In genomic region chr2:101152195-101153076, GRCh38 we compare ENCODE assay signal across 8 cellular contexts. TPM values are rescaled to one million over a fixed set of nuclear protein-coding genes. Genes with fewer than 3 reads are reported as not detected.
DNase-seq lines count a peak whose midpoint lies in the region; ATAC-seq and TF ChIP-seq lines count a peak whose summit lies in the region.

No MANE protein-coding gene starts in this region.

- H3K4me3 Mint-ChIP-seq in activated T-cell treated with anti-CD3 and anti-CD28 coated beads, Interleukin-2, amount 50 U/mL, for 4 hours, result peak overlapping the region; percentile 82
- H3K4me3 Mint-ChIP-seq in nephron progenitor cell, result peak overlapping the region; percentile 78

- H3K9me3 Mint-ChIP-seq in activated T-cell treated with anti-CD3 and anti-CD28 coated beads, Interleukin-2, amount 50 U/mL, for 4 hours, result no peaks in the 10 kb centered on the region
- H3K9me3 Mint-ChIP-seq in nephron progenitor cell, result no peaks in the 10 kb centered on the region

- H3K4me1 ChIP-seq in gastroesophageal sphincter, result peaks cover 0 to 47% (median 13%) of the 10 kb centered on the region in 3 donors

- 18 to 22% methylated on average over 12 to 16 of the region's 21 CpGs for WGBS in gastroesophageal sphincter (ENCODE audit: low coverage in 1 of 2), 2 donors

- ATAC-seq in GM18519 (IDR thresholded peaks at IDR 0.05; ENCODE audit: low FRiP score, unreplicated experiment), result peak; percentile 45
- peak; percentile 75 for ATAC-seq in HG03095 (IDR thresholded peaks at IDR 0.05; ENCODE audit: unreplicated experiment)
- ATAC-seq in activated T-cell treated with anti-CD3 and anti-CD28 coated beads, Interleukin-2, amount 50 U/mL, for 4 hours, result no peak
- ATAC-seq in gastroesophageal sphincter, result peak; percentile 34

- peaks cover 26% of the 10 kb centered on the region for H3K4me1 Mint-ChIP-seq in activated T-cell treated with anti-CD3 and anti-CD28 coated beads, Interleukin-2, amount 50 U/mL, for 4 hours (ENCODE audit: low read depth)
- H3K4me1 Mint-ChIP-seq in nephron progenitor cell, result peaks cover 70% of the 10 kb centered on the region

- no peaks in the 10 kb centered on the region for H3K36me3 ChIP-seq in gastroesophageal sphincter

- no peak for TF ChIP-seq POLR2A in gastroesophageal sphincter (IDR thresholded peaks at IDR 0.05)

- no peaks in the 10 kb centered on the region for H3K36me3 Mint-ChIP-seq in activated T-cell treated with anti-CD3 and anti-CD28 coated beads, Interleukin-2, amount 50 U/mL, for 4 hours (ENCODE audit: insufficient read depth)
- H3K36me3 Mint-ChIP-seq in nephron progenitor cell (ENCODE audit: low read depth), result peaks cover 3% of the 10 kb centered on the region

- no peaks in the 10 kb centered on the region for H3K9me3 ChIP-seq in gastroesophageal sphincter

- TF ChIP-seq CTCF in C4-2B (conservative IDR thresholded peaks at IDR 0.05) (peak; percentile 81), gastroesophageal sphincter (IDR thresholded peaks at IDR 0.05) (peak; percentile 40 to 77 (median 68)), nephron progenitor cell (IDR thresholded peaks at IDR 0.05) (peak; percentile 41)

- peak overlapping the region; percentile 71 to 81 for H3K4me3 ChIP-seq in gastroesophageal sphincter

- no peaks in the 10 kb centered on the region for H3K27me3 ChIP-seq in gastroesophageal sphincter

- H3K27me3 Mint-ChIP-seq in activated T-cell treated with anti-CD3 and anti-CD28 coated beads, Interleukin-2, amount 50 U/mL, for 4 hours (ENCODE audit: low read depth), result no peaks in the 10 kb centered on the region
- H3K27me3 Mint-ChIP-seq in nephron progenitor cell (ENCODE audit: low read depth, poor library complexity), result peaks cover 75% of the 10 kb centered on the region

- H3K27ac ChIP-seq in C4-2B (peak overlapping the region; percentile 67), gastroesophageal sphincter (peak overlapping the region; percentile 86 to 89 (median 88))

- peak overlapping the region; percentile 28 for H3K27ac Mint-ChIP-seq in nephron progenitor cell

- no peak for TF ChIP-seq EP300 in gastroesophageal sphincter (IDR thresholded peaks at IDR 0.05)

- DNase-seq in NCI-H345 (lab: John Stamatoyannopoulos, UW) (peak; percentile 71), nephron progenitor cell (peak; percentile 41), 8988T (no peak)
- DNase-seq in activated T-cell treated with anti-CD3 and anti-CD28 coated beads, Interleukin-2, amount 50 U/mL, for 4 hours, result no peak

RNA-seq across cellular contexts. Expression of gene TBC1D8, which starts 1.3 kb away (rescaled TPM):
- total RNA-seq in activated T-cell treated with anti-CD3 and anti-CD28 coated beads, Interleukin-2, amount 50 U/mL, for 4 hours, result 1 to 10 TPM in 1 of 3 donors, under 1 TPM in 2; 0.58 to 1.1 (median 0.68) TPM
- total RNA-seq in gastroesophageal sphincter, result 10 to 100 TPM; 14.9 to 45.5 (median 32.6) TPM

Comparison
In these comparisons a context has a peak if more than half of its experiments do, and no peak if none do; other contexts are left out.
1. ATAC-seq: peak in GM18519 (single experiment), HG03095 (single experiment) and gastroesophageal sphincter (single experiment); none in activated T-cell treated with anti-CD3 and anti-CD28 coated beads, Interleukin-2, amount 50 U/mL, for 4 hours (0 of 2).
2. DNase-seq: peak in NCI-H345 (single experiment) and nephron progenitor cell (single experiment); none in activated T-cell treated with anti-CD3 and anti-CD28 coated beads, Interleukin-2, amount 50 U/mL, for 4 hours (single experiment) and 8988T (single experiment).
3. RNA of gene TBC1D8, which starts 1.3 kb away (total RNA-seq): 14.9 to 45.5 TPM in gastroesophageal sphincter; 0.58 to 1.1 TPM in activated T-cell treated with anti-CD3 and anti-CD28 coated beads, Interleukin-2, amount 50 U/mL, for 4 hours; every median in the first group is over 4 times any median in the second.
4. Peak in every context shown above with its lines, with median percentiles within 50 percentile points of each other: CTCF ChIP-seq.